ENCODE assay signal across 24 cellular contexts in genomic region chr22:19464546-19464945, GRCh38. TPM values are rescaled to one million over a fixed set of nuclear protein-coding genes. Genes with fewer than 3 reads are reported as not detected.
DNase-seq lines count a peak whose midpoint lies in the region; ATAC-seq, FAIRE-seq and TF ChIP-seq lines count a peak whose summit lies in the region.
"Had no signal": no experiment of that assay in that cellular context is flagged by ENCODE, and none has a peak within 500 bp of the region (broad histone marks: within the 10 kb centered on the region; RNA-seq: fewer than 3 reads in every experiment).

No MANE protein-coding gene starts in this region.

- H3K9me3 ChIP-seq in upper lobe of right lung, result no peaks in the 10 kb centered on the region
- H3K9me3 ChIP-seq in Karpas-422 (ENCODE audit: low read length), result no peaks in the 10 kb centered on the region
- H3K9me3 ChIP-seq in HepG2 (ENCODE audit: low read length), result no peaks in the 10 kb centered on the region
- H3K9me3 ChIP-seq: ascending aorta, Caco-2, gastroesophageal sphincter, ovary had no signal

- H3K9ac ChIP-seq in Karpas-422 (ENCODE audit: low read length) (no peak overlapping the region), HepG2 (ENCODE audit: insufficient read depth, low read depth, low read length) (no peak overlapping the region)

- POLR2A ChIA-PET in HepG2 (lab: Yijun Ruan, JAX), result no interaction called here

- FAIRE-seq in bronchial epithelial cell (lab: Jason Lieb, UNC), result peak; percentile 47
- no peak for FAIRE-seq in HepG2 (lab: Jason Lieb, UNC)
- FAIRE-seq: endometrium, small intestine had no signal

- H3K4me3 ChIP-seq in bronchial epithelial cell (ENCODE audit: low read depth, low read length) (no peak overlapping the region), upper lobe of right lung (no peak overlapping the region), Karpas-422 (ENCODE audit: low read length) (no peak overlapping the region), HepG2 (replicated peaks in 1 of 3; ENCODE audit: insufficient read depth in 1 of 3, low read depth in 2 of 3, low read length in 3 of 3) (no peak overlapping the region)
- H3K4me3 ChIP-seq: ascending aorta, gastroesophageal sphincter, ovary had no signal

- H4K20me1 ChIP-seq in Karpas-422 (ENCODE audit: insufficient read depth, low read depth, low read length) (no peaks in the 10 kb centered on the region; the same call in 1 of the 2 replicates), HepG2 (ENCODE audit: insufficient read depth, low read length) (no peaks in the 10 kb centered on the region)

- TF ChIP-seq EP300 in HepG2 (IDR thresholded peaks at IDR 0.05; ENCODE audit: low read depth in 2 of 2, low read length in 2 of 2) (no peak), HepG2 (CRISPR knock-in tag; IDR thresholded peaks at IDR 0.05; ENCODE audit: borderline replicate concordance) (no peak)

- H3K36me3 Mint-ChIP-seq in activated naive CD4-positive, alpha-beta T cell treated with anti-CD3 and anti-CD28 coated beads, Interleukin-2, amount 50 U/mL, for 72 hours, result peaks cover 0 to 20% of the 10 kb centered on the region in 2 donors

- TF ChIP-seq CTCF in bronchial epithelial cell (IDR thresholded peaks at IDR 0.05; ENCODE audit: insufficient read depth, low read length, severe bottlenecking) (no peak), upper lobe of right lung (IDR thresholded peaks at IDR 0.05) (no peak), HepG2 (CRISPR knock-in tag; IDR thresholded peaks at IDR 0.05) (no peak)

- peaks cover 36% of the 10 kb centered on the region for H3K36me3 ChIP-seq in bronchial epithelial cell (ENCODE audit: control insufficient read depth, insufficient read depth, low read length)
- H3K36me3 ChIP-seq in upper lobe of right lung, result peaks cover 93% of the 10 kb centered on the region
- peaks cover 50% of the 10 kb centered on the region; the same call in 1 of the 2 replicates for H3K36me3 ChIP-seq in Karpas-422 (ENCODE audit: insufficient read depth, low read length)
- peaks cover 29 to 64% of the 10 kb centered on the region in 2 experiments; a peak in 4 of 5 replicates for H3K36me3 ChIP-seq in HepG2 (replicated peaks in 1 of 2; ENCODE audit: control insufficient read depth in 1 of 2, insufficient read depth in 2 of 2, low read length in 2 of 2)
- H3K36me3 ChIP-seq: ovary had no signal

- H3K4me1 ChIP-seq in upper lobe of right lung, result no peaks in the 10 kb centered on the region
- no peaks in the 10 kb centered on the region for H3K4me1 ChIP-seq in Karpas-422 (ENCODE audit: low read length)
- no peaks in the 10 kb centered on the region for H3K4me1 ChIP-seq in HepG2 (ENCODE audit: insufficient read depth, low read length)
- H3K4me1 ChIP-seq: ascending aorta, Caco-2, gastroesophageal sphincter had no signal

- 95% methylated on average over 1 of the region's 1 CpG for WGBS in HepG2 (ENCODE audit: low lambda C conversion rate)

- H3K9me3 Mint-ChIP-seq in activated naive CD4-positive, alpha-beta T cell treated with anti-CD3 and anti-CD28 coated beads, Interleukin-2, amount 50 U/mL, for 72 hours, result no peaks in the 10 kb centered on the region
- H3K9me3 Mint-ChIP-seq: activated naive CD4-positive, alpha-beta T cell treated with anti-CD3 and anti-CD28 coated beads, Interleukin-2, amount 50 U/mL, for 24 hours; activated T-cell treated with anti-CD3 and anti-CD28 coated beads, Interleukin-2, amount 50 U/mL, for 4 hours; natural killer cell treated with Interleukin-12 subunit alpha and Interleukin-12 subunit beta and Interleukin-15 and Interleukin-18, amount 100 ng/mL, for 72 hours; T-helper 2 cell treated with Interferon-gamma antibody and Interleukin-4, amounts not matched to agents 5 μg/mL and 100 μg/mL, for 36 hours had no signal

- DNase-seq in activated naive CD4-positive, alpha-beta T cell treated with anti-CD3 and anti-CD28 coated beads, Interleukin-2, amount 50 U/mL, for 72 hours (ENCODE audit: low spot score in 2 of 2), result no peak
- DNase-seq in activated naive CD4-positive, alpha-beta T cell (lab: John Stamatoyannopoulos, UW), result no peak
- no peak for DNase-seq in bronchial epithelial cell (ENCODE audit: low read depth)
- DNase-seq in upper lobe of right lung, result no peak
- DNase-seq in Karpas-422, result no peak
- DNase-seq in HepG2 (ENCODE audit: low spot score), result no peak
- DNase-seq: ACHN; activated T-cell treated with anti-CD3 and anti-CD28 coated beads, Interleukin-2, amount 50 U/mL, for 4 hours; Caco-2; caudate nucleus; dermis blood vessel endothelial cell; DMS79 treated with DMSO at 0.1 percent for 48 hours; NCI-H1436; NCI-H82; ovary; small intestine; stimulated activated CD4-positive, alpha-beta T cell treated with anti-CD3 and anti-CD28 coated beads, Interleukin-2, amount 100 ng/mL, for 24 hours had no signal

- peak overlapping the region; percentile 8 for H3K27ac ChIP-seq in upper lobe of right lung
- H3K27ac ChIP-seq in Karpas-422 (ENCODE audit: low read length), result no peak overlapping the region
- H3K27ac ChIP-seq in HepG2 (ENCODE audit: extremely low read length, insufficient read depth, low read length), result no peak overlapping the region
- H3K27ac ChIP-seq: ascending aorta, gastroesophageal sphincter, ovary, VCaP had no signal

- H3K79me2 ChIP-seq in Karpas-422 (ENCODE audit: low read length) (0 out of 2 replicates have a peak, but pooled peaks cover 6% of the 10 kb centered on the region), HepG2 (ENCODE audit: insufficient read depth, low read length) (no peaks in the 10 kb centered on the region)

- H3K4me2 ChIP-seq in Karpas-422 (ENCODE audit: low read depth, low read length, poor library complexity, severe bottlenecking) (no peak overlapping the region), HepG2 (ENCODE audit: low read depth, low read length) (no peak overlapping the region)

- no TSS peak for BruUV-seq in HepG2 (replicated peaks; lab: Mats Ljungman, UMichigan)

- no peak for TF ChIP-seq RAD21 in HepG2 (CRISPR knock-in tag; IDR thresholded peaks at IDR 0.05)

- peak overlapping the region; percentile 39 to 41 for H3K27ac Mint-ChIP-seq in activated naive CD4-positive, alpha-beta T cell treated with anti-CD3 and anti-CD28 coated beads, Interleukin-2, amount 50 U/mL, for 72 hours
- H3K27ac Mint-ChIP-seq: activated naive CD4-positive, alpha-beta T cell treated with anti-CD3 and anti-CD28 coated beads, Interleukin-2, amount 50 U/mL, for 24 hours; natural killer cell treated with Interleukin-12 subunit alpha and Interleukin-12 subunit beta and Interleukin-15 and Interleukin-18, amount 100 ng/mL, for 72 hours had no signal

- H3K27me3 ChIP-seq in bronchial epithelial cell (ENCODE audit: control insufficient read depth, insufficient read depth, low read length) (no peaks in the 10 kb centered on the region), upper lobe of right lung (no peaks in the 10 kb centered on the region), Karpas-422 (ENCODE audit: low read length) (no peaks in the 10 kb centered on the region), HepG2 (ENCODE audit: control insufficient read depth in 1 of 2, insufficient read depth in 2 of 2, low read length in 2 of 2) (no peaks in the 10 kb centered on the region)
- H3K27me3 ChIP-seq: ascending aorta, gastroesophageal sphincter, ovary had no signal

- H2AFZ ChIP-seq in Karpas-422 (ENCODE audit: low read length) (no peak overlapping the region), HepG2 (ENCODE audit: low read length) (no peak overlapping the region)

- in situ Hi-C loops in HepG2 (cut with HindIII; ENCODE audit: extremely low pct_ligation_motif_present, low pct_unique_long_range_greater_than_20kb), result no loop called here

- intact Hi-C loops in upper lobe of right lung (cut with DNase I) (no loop called here), HepG2 (cut with micrococcal nuclease; ENCODE audit: unreplicated experiment) (no loop called here)

- CTCF ChIA-PET in HepG2 (lab: Yijun Ruan, JAX; ENCODE audit: low intra/inter-chr PET ratio, low total read pairs), result no interaction called here

- ATAC-seq in activated naive CD4-positive, alpha-beta T cell treated with anti-CD3 and anti-CD28 coated beads, Interleukin-2, amount 50 U/mL, for 72 hours, result peak in 1 of 2 donors; percentile 16
- ATAC-seq in upper lobe of right lung (no peak), HepG2 (no peak)
- ATAC-seq: activated T-cell treated with anti-CD3 and anti-CD28 coated beads, Interleukin-2, amount 50 U/mL, for 4 hours; gastroesophageal sphincter; natural killer cell treated with Interleukin-12 subunit alpha and Interleukin-12 subunit beta and Interleukin-15 and Interleukin-18, amount 100 ng/mL, for 72 hours had no signal

- no peaks in the 10 kb centered on the region for H3K9me2 ChIP-seq in Karpas-422 (replicated peaks; ENCODE audit: insufficient read depth, low read length)

- no peak for TF ChIP-seq POLR2A in HepG2 (IDR thresholded peaks at IDR 0.05; ENCODE audit: insufficient read depth in 1 of 2, low read depth in 2 of 2, low read length in 2 of 2)

RNA-seq across cellular contexts. Expression of gene UFD1, which starts 14.4 kb away (rescaled TPM):
- total RNA-seq in activated naive CD4-positive, alpha-beta T cell treated with anti-CD3 and anti-CD28 coated beads, Interleukin-2, amount 50 U/mL, for 72 hours, result 100 to 1,000 TPM in 1 of 2 donors, 10 to 100 TPM in 1; 81.7 to 136 TPM
- total RNA-seq in bronchial epithelial cell (66.9 and 77.8 TPM in 2 replicates), upper lobe of right lung (43.1 TPM), HepG2 (2016; rRNA removed; fragmentation: Illumina TruSeq; extraction: Trizol) (51.1 and 58.2 TPM in 2 replicates)
- total RNA-seq in Karpas-422 (2014; rRNA removed; shearing (Covaris generic); ENCODE audit: low replicate concordance), result 91.5 and 94.9 TPM in 2 replicates
- total RNA-seq in HepG2 (2016; cell fraction: cytosol; rRNA removed; fragmentation: Illumina TruSeq; extraction: Trizol; ENCODE audit: low read depth), result 23.2 and 32.3 TPM in 2 replicates
- total RNA-seq in HepG2 (2016; cell fraction: insoluble cytoplasmic fraction; rRNA removed; fragmentation: Illumina TruSeq; extraction: Trizol), result 55.2 and 58.4 TPM in 2 replicates
- 29.0 and 30.3 TPM in 2 replicates for total RNA-seq in HepG2 (2016; cell fraction: membrane; rRNA removed; fragmentation: Illumina TruSeq; extraction: Trizol)
- total RNA-seq in HepG2 (2016; cell fraction: nucleus; rRNA removed; fragmentation: Illumina TruSeq; extraction: Trizol), result 29.6 and 37.6 TPM in 2 replicates
- 45.0 and 47.9 TPM in 2 replicates for polyA plus RNA-seq in HepG2 (2011; rRNA removed)
- 41.5 and 49.4 TPM in 2 replicates for polyA plus RNA-seq in HepG2 (2011; cell fraction: cytosol; rRNA removed)
- polyA plus RNA-seq in HepG2 (2011; cell fraction: nucleus; rRNA removed), result 42.9 and 51.2 TPM in 2 replicates
- polyA plus RNA-seq in HepG2 (2012), result 29.1 and 43.9 TPM in 2 replicates
- 54.2 and 76.9 TPM in 2 replicates for polyA plus RNA-seq in HepG2 (2016; cell fraction: cytosol; fragmentation: Illumina TruSeq; extraction: Trizol; ENCODE audit: low read depth)
- 87.5 and 96.2 TPM in 2 replicates for polyA plus RNA-seq in HepG2 (2016; cell fraction: insoluble cytoplasmic fraction; fragmentation: Illumina TruSeq; extraction: Trizol; ENCODE audit: low read depth)
- polyA plus RNA-seq in HepG2 (2016; cell fraction: membrane; fragmentation: Illumina TruSeq; extraction: Trizol; ENCODE audit: low read depth), result 46.8 and 50.4 TPM in 2 replicates
- polyA plus RNA-seq in HepG2 (2016; cell fraction: nucleus; fragmentation: Illumina TruSeq; extraction: Trizol; ENCODE audit: insufficient read depth, low read depth), result 73.9 and 75.5 TPM in 2 replicates
- polyA minus RNA-seq in HepG2 (2011; rRNA and poly(A)+ RNA removed; ENCODE audit: low replicate concordance), result 41.3 and 201 TPM in 2 replicates
- 13.8 and 14.2 TPM in 2 replicates for polyA minus RNA-seq in HepG2 (2011; cell fraction: cytosol; rRNA and poly(A)+ RNA removed)
- 32.1 and 32.2 TPM in 2 replicates for polyA minus RNA-seq in HepG2 (2011; cell fraction: nucleus; rRNA and poly(A)+ RNA removed)

RNA-seq across cellular contexts. Expression of gene CDC45, which starts 15.2 kb away (rescaled TPM):
- total RNA-seq in activated naive CD4-positive, alpha-beta T cell treated with anti-CD3 and anti-CD28 coated beads, Interleukin-2, amount 50 U/mL, for 72 hours, result 10 to 100 TPM; 92.1 to 99.7 TPM
- total RNA-seq in bronchial epithelial cell (0.26 and 1.2 TPM in 2 replicates), upper lobe of right lung (0.58 TPM), HepG2 (2016; rRNA removed; fragmentation: Illumina TruSeq; extraction: Trizol) (34.8 and 36.3 TPM in 2 replicates)
- 28.1 and 36.5 TPM in 2 replicates for total RNA-seq in Karpas-422 (2014; rRNA removed; shearing (Covaris generic); ENCODE audit: low replicate concordance)
- 5.0 and 6.1 TPM in 2 replicates for total RNA-seq in HepG2 (2016; cell fraction: cytosol; rRNA removed; fragmentation: Illumina TruSeq; extraction: Trizol; ENCODE audit: low read depth)
- 31.8 and 36.3 TPM in 2 replicates for total RNA-seq in HepG2 (2016; cell fraction: insoluble cytoplasmic fraction; rRNA removed; fragmentation: Illumina TruSeq; extraction: Trizol)
- total RNA-seq in HepG2 (2016; cell fraction: membrane; rRNA removed; fragmentation: Illumina TruSeq; extraction: Trizol), result 8.7 and 9.6 TPM in 2 replicates
- 33.9 and 34.5 TPM in 2 replicates for total RNA-seq in HepG2 (2016; cell fraction: nucleus; rRNA removed; fragmentation: Illumina TruSeq; extraction: Trizol)
- 11.0 and 14.4 TPM in 2 replicates for polyA plus RNA-seq in HepG2 (2011; rRNA removed)
- 9.7 and 11.5 TPM in 2 replicates for polyA plus RNA-seq in HepG2 (2011; cell fraction: cytosol; rRNA removed)
- 21.8 and 33.5 TPM in 2 replicates for polyA plus RNA-seq in HepG2 (2011; cell fraction: nucleus; rRNA removed)
- 4.7 and 9.8 TPM in 2 replicates for polyA plus RNA-seq in HepG2 (2012)
- 4.3 and 4.5 TPM in 2 replicates for polyA plus RNA-seq in HepG2 (2016; cell fraction: cytosol; fragmentation: Illumina TruSeq; extraction: Trizol; ENCODE audit: low read depth)
- polyA plus RNA-seq in HepG2 (2016; cell fraction: insoluble cytoplasmic fraction; fragmentation: Illumina TruSeq; extraction: Trizol; ENCODE audit: low read depth), result 29.4 and 30.1 TPM in 2 replicates
- 6.4 and 6.7 TPM in 2 replicates for polyA plus RNA-seq in HepG2 (2016; cell fraction: membrane; fragmentation: Illumina TruSeq; extraction: Trizol; ENCODE audit: low read depth)
- 69.2 and 76.1 TPM in 2 replicates for polyA plus RNA-seq in HepG2 (2016; cell fraction: nucleus; fragmentation: Illumina TruSeq; extraction: Trizol; ENCODE audit: insufficient read depth, low read depth)
- polyA minus RNA-seq in HepG2 (2011; rRNA and poly(A)+ RNA removed; ENCODE audit: low replicate concordance), result 15.8 and 70.6 TPM in 2 replicates
- 4.4 and 6.0 TPM in 2 replicates for polyA minus RNA-seq in HepG2 (2011; cell fraction: cytosol; rRNA and poly(A)+ RNA removed)
- polyA minus RNA-seq in HepG2 (2011; cell fraction: nucleus; rRNA and poly(A)+ RNA removed), result 15.7 and 19.4 TPM in 2 replicates
- total RNA-seq: ascending aorta had no signal

RNA-seq across cellular contexts. Expression of gene C22orf39, which starts 17.0 kb away (rescaled TPM):
- 10 to 100 TPM; 25.7 to 26.3 TPM for total RNA-seq in activated naive CD4-positive, alpha-beta T cell treated with anti-CD3 and anti-CD28 coated beads, Interleukin-2, amount 50 U/mL, for 72 hours
- total RNA-seq in bronchial epithelial cell (25.3 and 38.9 TPM in 2 replicates), upper lobe of right lung (35.6 TPM), HepG2 (2016; rRNA removed; fragmentation: Illumina TruSeq; extraction: Trizol) (26.4 and 31.5 TPM in 2 replicates)
- total RNA-seq in Karpas-422 (2014; rRNA removed; shearing (Covaris generic); ENCODE audit: low replicate concordance), result 39.0 and 59.3 TPM in 2 replicates
- total RNA-seq in HepG2 (2016; cell fraction: cytosol; rRNA removed; fragmentation: Illumina TruSeq; extraction: Trizol; ENCODE audit: low read depth), result 19.2 and 24.5 TPM in 2 replicates
- 27.8 and 30.9 TPM in 2 replicates for total RNA-seq in HepG2 (2016; cell fraction: insoluble cytoplasmic fraction; rRNA removed; fragmentation: Illumina TruSeq; extraction: Trizol)
- total RNA-seq in HepG2 (2016; cell fraction: membrane; rRNA removed; fragmentation: Illumina TruSeq; extraction: Trizol), result 35.7 and 36.0 TPM in 2 replicates
- 13.4 and 13.8 TPM in 2 replicates for total RNA-seq in HepG2 (2016; cell fraction: nucleus; rRNA removed; fragmentation: Illumina TruSeq; extraction: Trizol)
- polyA plus RNA-seq in HepG2 (2011; rRNA removed), result 23.4 and 27.8 TPM in 2 replicates
- polyA plus RNA-seq in HepG2 (2011; cell fraction: cytosol; rRNA removed), result 27.6 and 28.2 TPM in 2 replicates
- 12.1 and 16.9 TPM in 2 replicates for polyA plus RNA-seq in HepG2 (2011; cell fraction: nucleus; rRNA removed)
- 23.3 and 26.0 TPM in 2 replicates for polyA plus RNA-seq in HepG2 (2012)
- 21.4 and 27.7 TPM in 2 replicates for polyA plus RNA-seq in HepG2 (2016; cell fraction: cytosol; fragmentation: Illumina TruSeq; extraction: Trizol; ENCODE audit: low read depth)
- polyA plus RNA-seq in HepG2 (2016; cell fraction: insoluble cytoplasmic fraction; fragmentation: Illumina TruSeq; extraction: Trizol; ENCODE audit: low read depth), result 35.6 and 37.2 TPM in 2 replicates
- 32.9 and 37.0 TPM in 2 replicates for polyA plus RNA-seq in HepG2 (2016; cell fraction: membrane; fragmentation: Illumina TruSeq; extraction: Trizol; ENCODE audit: low read depth)
- 23.0 and 28.6 TPM in 2 replicates for polyA plus RNA-seq in HepG2 (2016; cell fraction: nucleus; fragmentation: Illumina TruSeq; extraction: Trizol; ENCODE audit: insufficient read depth, low read depth)
- 31.0 and 68.1 TPM in 2 replicates for polyA minus RNA-seq in HepG2 (2011; rRNA and poly(A)+ RNA removed; ENCODE audit: low replicate concordance)
- polyA minus RNA-seq in HepG2 (2011; cell fraction: cytosol; rRNA and poly(A)+ RNA removed), result 13.9 and 22.2 TPM in 2 replicates
- 15.3 and 16.1 TPM in 2 replicates for polyA minus RNA-seq in HepG2 (2011; cell fraction: nucleus; rRNA and poly(A)+ RNA removed)

RNA-seq across cellular contexts. Expression of gene MRPL40, which starts 32.2 kb away (rescaled TPM):
- 10 to 100 TPM in 1 of 2 donors, 1 to 10 TPM in 1; 8.2 to 32.2 TPM for total RNA-seq in activated naive CD4-positive, alpha-beta T cell treated with anti-CD3 and anti-CD28 coated beads, Interleukin-2, amount 50 U/mL, for 72 hours
- total RNA-seq in bronchial epithelial cell, result 60.8 and 61.7 TPM in 2 replicates
- 20.5 TPM for total RNA-seq in upper lobe of right lung
- 53.8 and 62.5 TPM in 2 replicates for total RNA-seq in Karpas-422 (2014; rRNA removed; shearing (Covaris generic); ENCODE audit: low replicate concordance)
- total RNA-seq in HepG2 (2016; rRNA removed; fragmentation: Illumina TruSeq; extraction: Trizol), result 79.7 and 107 TPM in 2 replicates
- 29.3 and 31.9 TPM in 2 replicates for total RNA-seq in HepG2 (2016; cell fraction: cytosol; rRNA removed; fragmentation: Illumina TruSeq; extraction: Trizol; ENCODE audit: low read depth)
- 80.6 and 113 TPM in 2 replicates for total RNA-seq in HepG2 (2016; cell fraction: insoluble cytoplasmic fraction; rRNA removed; fragmentation: Illumina TruSeq; extraction: Trizol)
- total RNA-seq in HepG2 (2016; cell fraction: membrane; rRNA removed; fragmentation: Illumina TruSeq; extraction: Trizol), result 28.9 and 33.0 TPM in 2 replicates
- 29.8 and 31.8 TPM in 2 replicates for total RNA-seq in HepG2 (2016; cell fraction: nucleus; rRNA removed; fragmentation: Illumina TruSeq; extraction: Trizol)
- polyA plus RNA-seq in HepG2 (2011; rRNA removed), result 38.2 and 42.7 TPM in 2 replicates
- 25.2 and 25.5 TPM in 2 replicates for polyA plus RNA-seq in HepG2 (2011; cell fraction: cytosol; rRNA removed)
- polyA plus RNA-seq in HepG2 (2011; cell fraction: nucleus; rRNA removed), result 9.5 and 11.2 TPM in 2 replicates
- polyA plus RNA-seq in HepG2 (2012), result 32.8 and 36.4 TPM in 2 replicates
- 29.8 and 33.0 TPM in 2 replicates for polyA plus RNA-seq in HepG2 (2016; cell fraction: cytosol; fragmentation: Illumina TruSeq; extraction: Trizol; ENCODE audit: low read depth)
- polyA plus RNA-seq in HepG2 (2016; cell fraction: insoluble cytoplasmic fraction; fragmentation: Illumina TruSeq; extraction: Trizol; ENCODE audit: low read depth), result 106 and 109 TPM in 2 replicates
- polyA plus RNA-seq in HepG2 (2016; cell fraction: membrane; fragmentation: Illumina TruSeq; extraction: Trizol; ENCODE audit: low read depth), result 24.7 and 29.2 TPM in 2 replicates
- 48.5 and 49.1 TPM in 2 replicates for polyA plus RNA-seq in HepG2 (2016; cell fraction: nucleus; fragmentation: Illumina TruSeq; extraction: Trizol; ENCODE audit: insufficient read depth, low read depth)
- polyA minus RNA-seq in HepG2 (2011; rRNA and poly(A)+ RNA removed; ENCODE audit: low replicate concordance), result 7.4 and 19.3 TPM in 2 replicates
- 4.8 and 7.9 TPM in 2 replicates for polyA minus RNA-seq in HepG2 (2011; cell fraction: cytosol; rRNA and poly(A)+ RNA removed)
- polyA minus RNA-seq in HepG2 (2011; cell fraction: nucleus; rRNA and poly(A)+ RNA removed), result 5.7 and 7.7 TPM in 2 replicates

RNA-seq across cellular contexts. Expression of gene HIRA, which starts 33.0 kb away (rescaled TPM):
- 10 to 100 TPM; 18.1 to 37.0 TPM for total RNA-seq in activated naive CD4-positive, alpha-beta T cell treated with anti-CD3 and anti-CD28 coated beads, Interleukin-2, amount 50 U/mL, for 72 hours
- total RNA-seq in bronchial epithelial cell, result 20.6 and 22.4 TPM in 2 replicates
- total RNA-seq in upper lobe of right lung, result 23.3 TPM
- total RNA-seq in Karpas-422 (2014; rRNA removed; shearing (Covaris generic); ENCODE audit: low replicate concordance), result 20.0 and 20.2 TPM in 2 replicates
- 29.2 and 36.7 TPM in 2 replicates for total RNA-seq in HepG2 (2016; rRNA removed; fragmentation: Illumina TruSeq; extraction: Trizol)
- total RNA-seq in HepG2 (2016; cell fraction: cytosol; rRNA removed; fragmentation: Illumina TruSeq; extraction: Trizol; ENCODE audit: low read depth), result 7.9 and 8.8 TPM in 2 replicates
- 29.9 and 34.4 TPM in 2 replicates for total RNA-seq in HepG2 (2016; cell fraction: insoluble cytoplasmic fraction; rRNA removed; fragmentation: Illumina TruSeq; extraction: Trizol)
- 34.9 and 37.0 TPM in 2 replicates for total RNA-seq in HepG2 (2016; cell fraction: membrane; rRNA removed; fragmentation: Illumina TruSeq; extraction: Trizol)
- total RNA-seq in HepG2 (2016; cell fraction: nucleus; rRNA removed; fragmentation: Illumina TruSeq; extraction: Trizol), result 23.0 and 28.4 TPM in 2 replicates
- 21.5 and 29.9 TPM in 2 replicates for polyA plus RNA-seq in HepG2 (2011; rRNA removed)
- polyA plus RNA-seq in HepG2 (2011; cell fraction: cytosol; rRNA removed), result 22.7 and 25.6 TPM in 2 replicates
- polyA plus RNA-seq in HepG2 (2011; cell fraction: nucleus; rRNA removed), result 30.9 and 31.6 TPM in 2 replicates
- polyA plus RNA-seq in HepG2 (2012), result 24.0 and 24.5 TPM in 2 replicates
- polyA plus RNA-seq in HepG2 (2016; cell fraction: cytosol; fragmentation: Illumina TruSeq; extraction: Trizol; ENCODE audit: low read depth), result 7.9 and 9.2 TPM in 2 replicates
- 41.6 and 52.8 TPM in 2 replicates for polyA plus RNA-seq in HepG2 (2016; cell fraction: insoluble cytoplasmic fraction; fragmentation: Illumina TruSeq; extraction: Trizol; ENCODE audit: low read depth)
- polyA plus RNA-seq in HepG2 (2016; cell fraction: membrane; fragmentation: Illumina TruSeq; extraction: Trizol; ENCODE audit: low read depth), result 29.8 and 32.4 TPM in 2 replicates
- 44.6 and 49.3 TPM in 2 replicates for polyA plus RNA-seq in HepG2 (2016; cell fraction: nucleus; fragmentation: Illumina TruSeq; extraction: Trizol; ENCODE audit: insufficient read depth, low read depth)
- 34.3 and 50.7 TPM in 2 replicates for polyA minus RNA-seq in HepG2 (2011; rRNA and poly(A)+ RNA removed; ENCODE audit: low replicate concordance)
- 15.3 and 17.9 TPM in 2 replicates for polyA minus RNA-seq in HepG2 (2011; cell fraction: cytosol; rRNA and poly(A)+ RNA removed)
- 14.4 and 14.7 TPM in 2 replicates for polyA minus RNA-seq in HepG2 (2011; cell fraction: nucleus; rRNA and poly(A)+ RNA removed)
